ENCODE assay signal across 36 cellular contexts in the genomic region with DNA sequence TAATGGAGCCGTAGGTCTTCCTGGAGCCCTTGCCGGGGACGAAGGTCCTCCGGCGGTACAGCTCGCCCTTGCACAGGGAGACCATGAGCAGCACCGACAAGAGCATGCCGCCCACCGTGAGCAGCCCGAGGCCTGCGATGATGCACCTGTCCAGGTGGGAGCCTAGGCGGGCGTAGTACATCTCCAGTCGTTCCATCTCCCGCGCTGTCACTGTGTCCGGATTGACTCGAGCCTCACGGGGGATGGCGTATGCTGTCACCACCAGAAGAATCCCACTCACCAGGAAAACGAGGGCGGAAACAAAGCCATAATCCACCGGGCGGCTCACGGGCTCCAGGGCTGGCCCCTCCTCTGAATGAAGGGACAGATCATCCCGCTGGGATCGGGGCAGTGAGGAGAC. TPM values are rescaled to one million over a fixed set of nuclear protein-coding genes. Genes with fewer than 3 reads are reported as not detected.
"Had no signal": no experiment of that assay in that cellular context is flagged by ENCODE, and none has a peak within 500 bp of the region (broad histone marks: within the 10 kb centered on the region; RNA-seq: fewer than 3 reads in every experiment).

No MANE protein-coding gene starts in this region.

- H3K9me3 ChIP-seq: adrenal gland, ascending aorta, body of pancreas, breast epithelium had no signal

- ATAC-seq: activated naive CD4-positive, alpha-beta T cell treated with anti-CD3 and anti-CD28 coated beads, Interleukin-2, amount 50 U/mL, for 72 hours; activated naive CD8-positive, alpha-beta T cell treated with anti-CD3 and anti-CD28 coated beads, Interleukin-2, amount 50 U/mL, for 24 hours; activated T-cell treated with anti-CD3 and anti-CD28 coated beads, Interleukin-2, amount 50 U/mL, for 4 hours; activated T-cell treated with anti-CD3 and anti-CD28 coated beads, Interleukin-2, amount 50 U/mL, for 72 hours; activated T-helper 17 cell treated with anti-CD3 and anti-CD28 coated beads, Interleukin-2, amount 50 U/mL, for 72 hours; body of pancreas had no signal

- H3K27me3 ChIP-seq: body of pancreas had no signal

- DNase-seq: activated effector memory CD4-positive, alpha-beta T cell treated with Interleukin-2 at 50 U/mL for 16 hours; activated gamma-delta T cell; activated gamma-delta T cell treated with Interleukin-2 at 50 U/mL for 16 hours; activated naive CD4-positive, alpha-beta T cell; activated naive CD4-positive, alpha-beta T cell treated with anti-CD3 and anti-CD28 coated beads for 36 hours; activated naive CD4-positive, alpha-beta T cell treated with anti-CD3 and anti-CD28 coated beads, Interleukin-2, amount 10 ng/mL, durations not matched to agents 7 days and 5 days; activated naive CD4-positive, alpha-beta T cell treated with anti-CD3 and anti-CD28 coated beads, Interleukin-2, amount 50 U/mL, for 16 hours; activated naive CD4-positive, alpha-beta T cell treated with Interleukin-2 at 50 U/mL for 16 hours; activated naive CD8-positive, alpha-beta T cell treated with anti-CD3 and anti-CD28 coated beads for 36 hours; activated naive CD8-positive, alpha-beta T cell treated with anti-CD3 and anti-CD28 coated beads, Interleukin-2, amount 10 ng/mL, durations not matched to agents 7 days and 5 days; activated naive CD8-positive, alpha-beta T cell treated with anti-CD3 and anti-CD28 coated beads, Interleukin-2, amount 50 U/mL, for 24 hours; activated T-cell treated with anti-CD3 and anti-CD28 coated beads, Interleukin-2, amount 50 U/mL, for 1 hour; activated T-cell treated with anti-CD3 and anti-CD28 coated beads, Interleukin-2, amount 50 U/mL, for 24 hours; activated T-cell treated with anti-CD3 and anti-CD28 coated beads, Interleukin-2, amount 50 U/mL, for 4 hours; activated T-cell treated with anti-CD3 and anti-CD28 coated beads, Interleukin-2, amount 50 U/mL, for 48 hours; activated T-cell treated with anti-CD3 and anti-CD28 coated beads, Interleukin-2, amount 50 U/mL, for 72 hours; adrenal gland; amniotic stem cell; aorta; body of pancreas; brain microvascular endothelial cell; caudate nucleus; central memory CD4-positive, alpha-beta T cell; cerebellar nuclear complex had no signal

- H3K36me3 ChIP-seq: brain microvascular endothelial cell, breast epithelium, cardiac muscle cell had no signal

- H3K4me1 ChIP-seq: breast epithelium had no signal

- H3K4me3 ChIP-seq: adrenal gland, ascending aorta, body of pancreas, breast epithelium, cardiac muscle cell had no signal

- H3K27ac ChIP-seq: adrenal gland, ascending aorta, body of pancreas, brain microvascular endothelial cell, breast epithelium, cardiac muscle cell had no signal

- FAIRE-seq: astrocyte, bronchial epithelial cell had no signal

RNA-seq across cellular contexts. Expression of gene TMEM74B, which starts 3.8 kb away (rescaled TPM):
- total RNA-seq: activated T-cell treated with anti-CD3 and anti-CD28 coated beads, Interleukin-2, amount 50 U/mL, for 4 hours; ascending aorta; body of pancreas; bronchial epithelial cell had no signal

RNA-seq across cellular contexts. Expression of gene C20orf202, which starts 22.3 kb away (rescaled TPM):
- total RNA-seq: activated naive CD4-positive, alpha-beta T cell treated with anti-CD3 and anti-CD28 coated beads for 36 hours; activated naive CD8-positive, alpha-beta T cell treated with anti-CD3 and anti-CD28 coated beads for 36 hours; activated T-cell treated with anti-CD3 and anti-CD28 coated beads, Interleukin-2, amount 50 U/mL, for 4 hours; activated T-helper 1 cell treated with anti-CD3 and anti-CD28 coated beads, Interleukin-12 subunit alpha, Interleukin-12 subunit beta, Interleukin-2, Interleukin-4 antibody, amounts not matched to agents 30 ng/mL and 10 ng/mL and 1 ng/mL, durations not matched to agents 14 hours and 24 hours and 36 hours; activated T-helper 17 cell treated with anti-CD3 and anti-CD28 coated beads, Interleukin-2, amount 50 U/mL, for 72 hours; activated T-helper 2 cell treated with anti-CD3 and anti-CD28 coated beads, Interferon-gamma antibody, Interleukin-2, Interleukin-4, amounts not matched to agents 10 μg/mL and 5 μg/mL and 100 μg/mL, durations not matched to agents 14 hours and 24 hours and 36 hours; ascending aorta; astrocyte; body of pancreas; bronchial epithelial cell; chondrocyte had no signal

RNA-seq across cellular contexts. Expression of gene RAD21L1, which starts 44.9 kb away (rescaled TPM):
- total RNA-seq: activated naive CD4-positive, alpha-beta T cell treated with anti-CD3 and anti-CD28 coated beads for 36 hours; activated naive CD8-positive, alpha-beta T cell treated with anti-CD3 and anti-CD28 coated beads for 36 hours; activated T-helper 1 cell treated with anti-CD3 and anti-CD28 coated beads, Interleukin-12 subunit alpha, Interleukin-12 subunit beta, Interleukin-2, Interleukin-4 antibody, amounts not matched to agents 30 ng/mL and 10 ng/mL and 1 ng/mL, durations not matched to agents 14 hours and 24 hours and 36 hours; activated T-helper 17 cell treated with anti-CD3 and anti-CD28 coated beads, Interleukin-2, amount 50 U/mL, for 72 hours; activated T-helper 2 cell treated with anti-CD3 and anti-CD28 coated beads, Interferon-gamma antibody, Interleukin-2, Interleukin-4, amounts not matched to agents 10 μg/mL and 5 μg/mL and 100 μg/mL, durations not matched to agents 14 hours and 24 hours and 36 hours; adrenal gland; aorta; ascending aorta; astrocyte; body of pancreas; breast epithelium; cardiac septum; cerebellum; chondrocyte had no signal
- polyA plus RNA-seq: aorta had no signal
